Comparison of ENCODE assay signal across 8 cellular contexts in the genomic region with DNA sequence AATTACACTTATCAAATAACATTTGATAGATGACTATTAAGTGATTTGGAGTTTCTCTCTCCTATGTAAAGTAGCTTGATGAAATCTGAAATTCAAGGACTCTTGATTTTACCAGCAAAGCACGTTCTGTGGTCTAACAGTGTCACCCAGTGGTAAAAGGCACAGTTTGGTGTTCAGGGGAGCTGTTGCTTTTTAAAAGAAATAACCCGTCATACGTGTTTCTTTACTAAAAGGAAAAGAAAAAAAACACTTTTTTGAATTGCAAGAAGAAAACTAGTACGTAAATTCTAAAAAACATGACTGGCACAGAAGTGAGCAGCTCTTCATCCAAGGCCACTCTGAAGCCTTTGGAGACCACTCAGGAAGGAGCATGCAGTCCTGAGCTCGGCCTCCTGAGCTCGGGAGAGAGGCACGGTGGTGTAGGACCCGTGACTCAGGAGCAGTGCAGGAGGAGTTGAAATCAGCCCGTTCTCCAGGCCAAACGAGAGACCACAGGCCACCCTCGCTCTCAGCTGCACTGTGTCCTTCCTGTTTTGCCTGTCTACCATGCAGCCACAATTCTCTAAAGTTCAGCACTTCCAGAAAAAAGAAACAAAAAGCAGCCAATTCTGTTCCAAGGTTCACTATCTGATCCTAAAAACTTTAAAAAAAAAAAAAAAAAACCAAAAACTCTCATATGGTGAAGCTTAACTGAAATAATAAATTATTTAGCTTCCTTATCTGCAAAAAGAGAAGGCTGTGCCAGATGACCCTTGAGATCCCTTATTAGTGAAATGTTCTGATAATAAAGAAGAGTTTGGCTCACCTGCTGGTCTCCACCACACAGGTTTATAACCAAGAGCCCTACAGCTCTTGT.
DNase-seq lines count a peak whose midpoint lies in the region; ATAC-seq and TF ChIP-seq lines count a peak whose summit lies in the region.

No MANE protein-coding gene starts in this region.

- no peaks in the 10 kb centered on the region for H3K9me3 Mint-ChIP-seq in activated CD8-positive, alpha-beta T cell treated with anti-CD3 and anti-CD28 coated beads, Interleukin-2, amount 10 ng/mL, durations not matched to agents 7 days and 5 days (ENCODE audit: insufficient read depth)

- DNase-seq in BE2C (no peak), hepatic stellate cell (ENCODE audit: low spot score) (peak; percentile 42), NCI-H1092 (lab: John Stamatoyannopoulos, UW) (no peak), NCI-H187 treated with DMSO at 0.1 percent for 48 hours (lab: John Stamatoyannopoulos, UW) (no peak), NK-92 (lab: John Stamatoyannopoulos, UW; ENCODE audit: unreplicated experiment) (no peak)
- peak; percentile 65 for DNase-seq in activated CD8-positive, alpha-beta T cell treated with anti-CD3 and anti-CD28 coated beads, Interleukin-2, amount 10 ng/mL, durations not matched to agents 7 days and 5 days

- H3K27ac Mint-ChIP-seq in activated CD8-positive, alpha-beta T cell treated with anti-CD3 and anti-CD28 coated beads, Interleukin-2, amount 10 ng/mL, durations not matched to agents 7 days and 5 days: peak overlapping the region; percentile 79

- CTCF ChIA-PET in activated CD8-positive, alpha-beta T cell treated with anti-CD3 and anti-CD28 coated beads, Interleukin-2, amount 10 ng/mL, durations not matched to agents 7 days and 5 days (lab: Charles Lee): interaction anchor here (0.7 to 5.9 kb wide), 32 partner anchors 10 to 363 kb away, joined by 3 to 41 read pairs (median 5); a partner anchor contains a TSS

- H3K4me3 Mint-ChIP-seq in activated CD8-positive, alpha-beta T cell treated with anti-CD3 and anti-CD28 coated beads, Interleukin-2, amount 10 ng/mL, durations not matched to agents 7 days and 5 days: peak overlapping the region; percentile 56

- H3K9me3 ChIP-seq in BE2C (no peaks in the 10 kb centered on the region), subcutaneous abdominal adipose tissue (ENCODE audit: control insufficient read depth in 5 of 5, low read length in 5 of 5) (no peaks in the 10 kb centered on the region)

- no peaks in the 10 kb centered on the region for H3K27me3 Mint-ChIP-seq in activated CD8-positive, alpha-beta T cell treated with anti-CD3 and anti-CD28 coated beads, Interleukin-2, amount 10 ng/mL, durations not matched to agents 7 days and 5 days (ENCODE audit: low read depth)

- 0 out of 2 replicates have a peak, but pooled peaks have one; percentile 12 for TF ChIP-seq CTCF in BE2C (IDR thresholded peaks at IDR 0.05; ENCODE audit: low read depth, low read length)

- H3K9ac ChIP-seq in subcutaneous abdominal adipose tissue (ENCODE audit: low read length in 5 of 5): peak overlapping the region in 2 of 5 donors; percentile 26 to 53

- H3K36me3 Mint-ChIP-seq in activated CD8-positive, alpha-beta T cell treated with anti-CD3 and anti-CD28 coated beads, Interleukin-2, amount 10 ng/mL, durations not matched to agents 7 days and 5 days (ENCODE audit: low read depth): peaks cover 46% of the 10 kb centered on the region

- H3K27ac ChIP-seq in subcutaneous abdominal adipose tissue (ENCODE audit: low read depth, low read length): peak overlapping the region; percentile 20

- H3K4me1 ChIP-seq in BE2C: no peaks in the 10 kb centered on the region; the same call in none of the 2 replicates
- H3K4me1 ChIP-seq in subcutaneous abdominal adipose tissue (ENCODE audit: control insufficient read depth in 5 of 5, insufficient read depth in 5 of 5, low read length in 5 of 5): peaks cover 3 to 27% (median 25%) of the 10 kb centered on the region in 5 donors

- POLR2A ChIA-PET in activated CD8-positive, alpha-beta T cell treated with anti-CD3 and anti-CD28 coated beads, Interleukin-2, amount 10 ng/mL, durations not matched to agents 7 days and 5 days (lab: Charles Lee): interaction anchor here (0.8 to 1.4 kb wide), 9 partner anchors 10 to 358 kb away, joined by 3 to 8 read pairs (median 4); a partner anchor contains a TSS

- H3K4me1 Mint-ChIP-seq in activated CD8-positive, alpha-beta T cell treated with anti-CD3 and anti-CD28 coated beads, Interleukin-2, amount 10 ng/mL, durations not matched to agents 7 days and 5 days (ENCODE audit: low read depth): peaks cover 77% of the 10 kb centered on the region

- H3K36me3 ChIP-seq in BE2C (peaks cover 3% of the 10 kb centered on the region), subcutaneous abdominal adipose tissue (ENCODE audit: control insufficient read depth in 5 of 5, insufficient read depth in 5 of 5, low read length in 5 of 5) (peaks cover 2 to 17% (median 15%) of the 10 kb centered on the region in 5 donors)

- ATAC-seq in GM21529 (IDR thresholded peaks at IDR 0.05; ENCODE audit: unreplicated experiment): peak; percentile 67
- peak; percentile 80 for ATAC-seq in activated CD8-positive, alpha-beta T cell treated with anti-CD3 and anti-CD28 coated beads, Interleukin-2, amount 10 ng/mL, durations not matched to agents 7 days and 5 days

- H3K4me3 ChIP-seq in BE2C (ENCODE audit: low read depth, low read length): no peak overlapping the region
- peak overlapping the region; percentile 15 to 50 (median 33) for H3K4me3 ChIP-seq in subcutaneous abdominal adipose tissue (ENCODE audit: low read depth in 1 of 5, low read length in 5 of 5)

- no peaks in the 10 kb centered on the region for H3K27me3 ChIP-seq in BE2C
- no peaks in the 10 kb centered on the region for H3K27me3 ChIP-seq in subcutaneous abdominal adipose tissue (ENCODE audit: control insufficient read depth in 5 of 5, insufficient read depth in 4 of 5, low read length in 5 of 5)

Comparison
In these comparisons a context has a peak if more than half of its experiments do, and no peak if none do; other contexts are left out.
1. DNase-seq: peak in activated CD8-positive, alpha-beta T cell treated with anti-CD3 and anti-CD28 coated beads, Interleukin-2, amount 10 ng/mL, durations not matched to agents 7 days and 5 days (single experiment) and hepatic stellate cell (single experiment); none in BE2C (single experiment), NCI-H1092 (single experiment), NCI-H187 treated with DMSO at 0.1 percent for 48 hours (single experiment) and NK-92 (single experiment).